Comparison of ENCODE assay signal across 1 cellular context in the genomic region with DNA sequence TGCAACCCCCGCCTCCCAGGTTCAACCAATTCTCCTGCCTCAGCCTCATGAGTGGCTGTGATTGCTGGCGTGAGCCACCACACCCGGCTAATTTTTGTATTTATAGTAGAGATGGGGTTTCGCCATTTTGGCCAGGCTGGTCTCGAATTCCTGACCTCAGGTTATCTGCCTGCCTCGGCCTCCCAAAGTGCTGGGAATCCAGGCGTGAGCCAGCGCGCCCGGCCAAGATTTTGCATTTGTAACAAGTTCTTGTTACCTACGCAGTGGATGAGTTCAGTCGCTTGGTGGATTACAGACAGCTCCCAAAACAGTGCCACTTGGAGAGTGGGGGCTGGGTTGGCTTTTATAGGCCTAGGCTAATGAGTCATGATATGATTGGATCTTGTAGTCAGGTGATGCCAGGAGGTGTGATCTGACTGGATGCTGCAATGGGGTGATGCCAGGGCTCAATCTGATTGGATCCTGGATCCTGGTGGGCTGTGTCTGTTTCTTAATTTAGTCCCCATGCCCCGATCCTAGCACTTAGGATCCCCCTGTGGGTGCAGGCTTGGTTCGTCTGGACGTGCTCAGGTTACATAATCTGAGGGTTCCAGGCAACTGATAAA.
TF ChIP-seq lines count a peak whose summit lies in the region.

No MANE protein-coding gene starts in this region.

TF ChIP-seq in HepG2, 621 proteins besides CTCF, POLR2A, EP300 and RAD21:
- TF ChIP-seq, protein P1, sequence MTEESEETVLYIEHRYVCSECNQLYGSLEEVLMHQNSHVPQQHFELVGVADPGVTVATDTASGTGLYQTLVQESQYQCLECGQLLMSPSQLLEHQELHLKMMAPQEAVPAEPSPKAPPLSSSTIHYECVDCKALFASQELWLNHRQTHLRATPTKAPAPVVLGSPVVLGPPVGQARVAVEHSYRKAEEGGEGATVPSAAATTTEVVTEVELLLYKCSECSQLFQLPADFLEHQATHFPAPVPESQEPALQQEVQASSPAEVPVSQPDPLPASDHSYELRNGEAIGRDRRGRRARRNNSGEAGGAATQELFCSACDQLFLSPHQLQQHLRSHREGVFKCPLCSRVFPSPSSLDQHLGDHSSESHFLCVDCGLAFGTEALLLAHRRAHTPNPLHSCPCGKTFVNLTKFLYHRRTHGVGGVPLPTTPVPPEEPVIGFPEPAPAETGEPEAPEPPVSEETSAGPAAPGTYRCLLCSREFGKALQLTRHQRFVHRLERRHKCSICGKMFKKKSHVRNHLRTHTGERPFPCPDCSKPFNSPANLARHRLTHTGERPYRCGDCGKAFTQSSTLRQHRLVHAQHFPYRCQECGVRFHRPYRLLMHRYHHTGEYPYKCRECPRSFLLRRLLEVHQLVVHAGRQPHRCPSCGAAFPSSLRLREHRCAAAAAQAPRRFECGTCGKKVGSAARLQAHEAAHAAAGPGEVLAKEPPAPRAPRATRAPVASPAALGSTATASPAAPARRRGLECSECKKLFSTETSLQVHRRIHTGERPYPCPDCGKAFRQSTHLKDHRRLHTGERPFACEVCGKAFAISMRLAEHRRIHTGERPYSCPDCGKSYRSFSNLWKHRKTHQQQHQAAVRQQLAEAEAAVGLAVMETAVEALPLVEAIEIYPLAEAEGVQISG (CRISPR knock-in tag; IDR thresholded peaks at IDR 0.05): no peak
- TF ChIP-seq NFYB (CRISPR knock-in tag; IDR thresholded peaks at IDR 0.05): 0 out of 2 replicates have a peak, but pooled peaks have one; percentile 37
